1 cellular context compared by ENCODE assay signal in genomic region chr7:92134271-92135099, GRCh38.
TF ChIP-seq lines count a peak whose summit lies in the region.

Gene CYP51A1, minus strand, starts transcription at chr7:92134477. Its CDS starts 113 bp downstream, at chr7:92134364.

TF ChIP-seq in HepG2, 621 proteins besides CTCF, POLR2A, EP300 and RAD21 (continued from another document and continues in another):
- TF ChIP-seq REST (IDR thresholded peaks at IDR 0.05; ENCODE audit: borderline replicate concordance in 1 of 2, low read depth in 1 of 2, low read length in 2 of 2) (peak; percentile 33 to 83), ZBTB34 (CRISPR knock-in tag; IDR thresholded peaks at IDR 0.05) (peak; percentile 42; the same call in 1 of the 2 replicates), ZHX1 (CRISPR knock-in tag; IDR thresholded peaks at IDR 0.05; ENCODE audit: low read depth) (0 out of 2 replicates have a peak, but pooled peaks have one; percentile 89), GPBP1L1 (CRISPR knock-in tag; IDR thresholded peaks at IDR 0.05) (no peak), JDP2 (CRISPR knock-in tag; IDR thresholded peaks at IDR 0.05; ENCODE audit: borderline replicate concordance) (no peak), FLYWCH1 (CRISPR knock-in tag; IDR thresholded peaks at IDR 0.05) (no peak), ZNF567 (CRISPR knock-in tag; IDR thresholded peaks at IDR 0.05; ENCODE audit: borderline replicate concordance) (peak; percentile 84; the same call in 1 of the 2 replicates), REL (CRISPR knock-in tag; conservative IDR thresholded peaks at IDR 0.05) (peak; percentile 96), KDM5A (IDR thresholded peaks at IDR 0.05; ENCODE audit: borderline replicate concordance, low read length) (peak; percentile 68; the same call in 1 of the 2 replicates), TAF15 (IDR thresholded peaks at IDR 0.05; ENCODE audit: low read depth, low read length, poor library complexity, severe bottlenecking) (peak; percentile 59), ZMYM4 (CRISPR knock-in tag; IDR thresholded peaks at IDR 0.05) (peak; percentile 93), SMC3 (IDR thresholded peaks at IDR 0.05; ENCODE audit: low read length) (no peak), TMF1 (CRISPR knock-in tag; IDR thresholded peaks at IDR 0.05; ENCODE audit: low read depth) (no peak; the same call in 1 of the 2 replicates), GTF2F1 (IDR thresholded peaks at IDR 0.05; ENCODE audit: low read length) (no peak), HOXA9 (CRISPR knock-in tag; IDR thresholded peaks at IDR 0.05; ENCODE audit: borderline replicate concordance) (0 out of 2 replicates have a peak, but pooled peaks have one; percentile 19), ZNF878 (CRISPR knock-in tag; IDR thresholded peaks at IDR 0.05) (peak; percentile 97), TBP (CRISPR knock-in tag; IDR thresholded peaks at IDR 0.05) (no peak; the same call in 1 of the 2 replicates), SRSF9 (IDR thresholded peaks at IDR 0.05; ENCODE audit: borderline replicate concordance, insufficient read depth, low read depth, low read length, poor library complexity, severe bottlenecking) (no peak), POLR2AphosphoS2 (IDR thresholded peaks at IDR 0.05; ENCODE audit: low read depth, low read length) (no peak; the same call in 1 of the 2 replicates), ZNF646 (CRISPR knock-in tag; IDR thresholded peaks at IDR 0.05) (no peak), HMGA1 (CRISPR knock-in tag; conservative IDR thresholded peaks at IDR 0.05) (no peak), ATF4 (CRISPR knock-in tag; IDR thresholded peaks at IDR 0.05) (peak in 1 of 2 experiments; percentile 72; a peak in 2 of 4 replicates), MED8 (CRISPR knock-in tag; IDR thresholded peaks at IDR 0.05; ENCODE audit: insufficient replicate concordance) (peak; percentile 64), GMEB2 (CRISPR knock-in tag; IDR thresholded peaks at IDR 0.05; ENCODE audit: low read depth) (peak; percentile 62), IKZF5 (CRISPR knock-in tag; IDR thresholded peaks at IDR 0.05) (peak; percentile 77; the same call in 1 of the 2 replicates), TFAP4 (IDR thresholded peaks at IDR 0.05; ENCODE audit: borderline replicate concordance, low read depth) (no peak), RBM22 (optimal IDR thresholded peaks at IDR 0.05; ENCODE audit: low read length) (no peak), ZSCAN9 (CRISPR knock-in tag; IDR thresholded peaks at IDR 0.05; ENCODE audit: borderline replicate concordance) (peak; percentile 67; the same call in 1 of the 2 replicates), ZNF260 (CRISPR knock-in tag; IDR thresholded peaks at IDR 0.05; ENCODE audit: borderline replicate concordance, low read depth) (no peak), TFDP1 (CRISPR knock-in tag; IDR thresholded peaks at IDR 0.05; ENCODE audit: borderline replicate concordance) (peak; percentile 50; the same call in 1 of the 2 replicates), GATAD1 (CRISPR knock-in tag; IDR thresholded peaks at IDR 0.05) (peak; percentile 79), NFE2L1 (CRISPR knock-in tag; IDR thresholded peaks at IDR 0.05; ENCODE audit: borderline replicate concordance) (no peak)
